1 cellular context compared by ENCODE assay signal in the genomic region with DNA sequence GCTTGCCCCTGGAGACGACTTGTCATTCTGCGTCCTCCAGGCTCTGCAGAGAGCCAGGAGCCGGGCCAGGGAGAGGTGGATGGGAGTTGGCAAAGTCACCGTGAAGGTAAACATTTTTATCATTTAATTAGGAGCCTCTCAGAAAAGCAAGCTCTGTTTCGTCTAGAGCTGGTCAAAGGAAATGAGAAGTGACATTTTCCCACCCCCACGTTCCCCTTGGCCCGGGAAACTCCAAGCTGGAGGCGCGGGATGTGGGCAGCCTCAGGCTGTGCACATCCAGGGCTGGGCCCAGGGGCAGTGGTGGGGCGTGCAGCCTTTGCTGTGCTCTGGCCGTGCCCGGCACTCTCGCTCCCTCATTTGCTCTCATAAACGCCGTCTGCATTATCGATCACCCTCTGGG.
TF ChIP-seq lines count a peak whose summit lies in the region.

No MANE protein-coding gene starts in this region.

TF ChIP-seq in SK-N-SH treated with all-trans-retinoic acid at 6 μM for 48 hours, 23 proteins besides CTCF, POLR2A, EP300 and RAD21 (continued from another document):
- TF ChIP-seq ZNF565 (CRISPR knock-in tag; conservative IDR thresholded peaks at IDR 0.05; ENCODE audit: low read depth), result no peak
- TF ChIP-seq PPARA (CRISPR knock-in tag; IDR thresholded peaks at IDR 0.05; ENCODE audit: borderline replicate concordance), result no peak
- no peak for TF ChIP-seq CSDC2 (CRISPR knock-in tag; IDR thresholded peaks at IDR 0.05)
- TF ChIP-seq ARNTL (CRISPR knock-in tag; IDR thresholded peaks at IDR 0.05; ENCODE audit: borderline replicate concordance, low read depth), result no peak
- peak; percentile 85 for TF ChIP-seq TCF4 (CRISPR knock-in tag; IDR thresholded peaks at IDR 0.05; ENCODE audit: borderline replicate concordance)
- TF ChIP-seq ESRRG (CRISPR knock-in tag; IDR thresholded peaks at IDR 0.05), result no peak
- TF ChIP-seq ZFP30 (CRISPR knock-in tag; IDR thresholded peaks at IDR 0.05), result no peak
- TF ChIP-seq ISL1 (CRISPR knock-in tag; IDR thresholded peaks at IDR 0.05), result peak; percentile 72
- TF ChIP-seq BACH2 (CRISPR knock-in tag; IDR thresholded peaks at IDR 0.05; ENCODE audit: borderline replicate concordance), result no peak
- TF ChIP-seq GLIS3 (CRISPR knock-in tag; IDR thresholded peaks at IDR 0.05), result no peak
- TF ChIP-seq ZNF70 (CRISPR knock-in tag; IDR thresholded peaks at IDR 0.05), result no peak
- TF ChIP-seq, protein P1, sequence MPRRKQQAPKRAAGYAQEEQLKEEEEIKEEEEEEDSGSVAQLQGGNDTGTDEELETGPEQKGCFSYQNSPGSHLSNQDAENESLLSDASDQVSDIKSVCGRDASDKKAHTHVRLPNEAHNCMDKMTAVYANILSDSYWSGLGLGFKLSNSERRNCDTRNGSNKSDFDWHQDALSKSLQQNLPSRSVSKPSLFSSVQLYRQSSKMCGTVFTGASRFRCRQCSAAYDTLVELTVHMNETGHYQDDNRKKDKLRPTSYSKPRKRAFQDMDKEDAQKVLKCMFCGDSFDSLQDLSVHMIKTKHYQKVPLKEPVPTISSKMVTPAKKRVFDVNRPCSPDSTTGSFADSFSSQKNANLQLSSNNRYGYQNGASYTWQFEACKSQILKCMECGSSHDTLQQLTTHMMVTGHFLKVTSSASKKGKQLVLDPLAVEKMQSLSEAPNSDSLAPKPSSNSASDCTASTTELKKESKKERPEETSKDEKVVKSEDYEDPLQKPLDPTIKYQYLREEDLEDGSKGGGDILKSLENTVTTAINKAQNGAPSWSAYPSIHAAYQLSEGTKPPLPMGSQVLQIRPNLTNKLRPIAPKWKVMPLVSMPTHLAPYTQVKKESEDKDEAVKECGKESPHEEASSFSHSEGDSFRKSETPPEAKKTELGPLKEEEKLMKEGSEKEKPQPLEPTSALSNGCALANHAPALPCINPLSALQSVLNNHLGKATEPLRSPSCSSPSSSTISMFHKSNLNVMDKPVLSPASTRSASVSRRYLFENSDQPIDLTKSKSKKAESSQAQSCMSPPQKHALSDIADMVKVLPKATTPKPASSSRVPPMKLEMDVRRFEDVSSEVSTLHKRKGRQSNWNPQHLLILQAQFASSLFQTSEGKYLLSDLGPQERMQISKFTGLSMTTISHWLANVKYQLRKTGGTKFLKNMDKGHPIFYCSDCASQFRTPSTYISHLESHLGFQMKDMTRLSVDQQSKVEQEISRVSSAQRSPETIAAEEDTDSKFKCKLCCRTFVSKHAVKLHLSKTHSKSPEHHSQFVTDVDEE (CRISPR knock-in tag; IDR thresholded peaks at IDR 0.05), result peak; percentile 97
- TF ChIP-seq ZC3H10 (CRISPR knock-in tag; IDR thresholded peaks at IDR 0.05), result no peak
